In genomic region chr4:169200361-169201030, GRCh38 we compare ENCODE assay signal across 20 cellular contexts.
DNase-seq lines count a peak whose midpoint lies in the region; ATAC-seq, FAIRE-seq and TF ChIP-seq lines count a peak whose summit lies in the region.
"Had no signal": no experiment of that assay in that cellular context is flagged by ENCODE, and none has a peak within 500 bp of the region (broad histone marks: within the 10 kb centered on the region; RNA-seq: fewer than 3 reads in every experiment).

No MANE protein-coding gene starts in this region.

- H3K27ac ChIP-seq in osteoblast (ENCODE audit: low read depth, low read length) = peak overlapping the region; percentile 94
- H3K27ac ChIP-seq: parathyroid adenoma had no signal

- no peak overlapping the region for H3K4me3 Mint-ChIP-seq in Calu3 (ENCODE audit: low read depth, unreplicated experiment)
- H3K4me3 Mint-ChIP-seq: activated CD8-positive, alpha-beta memory T cell treated with anti-CD3 and anti-CD28 coated beads, Interleukin-2, amount 10 ng/mL, durations not matched to agents 7 days and 5 days; effector memory CD8-positive, alpha-beta T cell; naive B cell; T-helper 2 cell treated with Interferon-gamma antibody and Interleukin-4, amounts not matched to agents 5 μg/mL and 100 μg/mL, for 36 hours had no signal

- no TSS peak for BruUV-seq in Calu3 (replicated peaks; lab: Mats Ljungman, UMichigan)

- H3K27me3 ChIP-seq in adipocyte (replicated peaks; ENCODE audit: control insufficient read depth, insufficient read depth, low read length) (no peaks in the 10 kb centered on the region), osteoblast (ENCODE audit: insufficient read depth, low read length) (no peaks in the 10 kb centered on the region)

- DNase-seq in Calu3 = no peak
- DNase-seq in adipocyte (ENCODE audit: low read depth) = no peak
- DNase-seq in osteoblast (ENCODE audit: insufficient read length, low spot score, missing footprints) = no peak
- no peak for DNase-seq in activated T-cell treated with anti-CD3 and anti-CD28 coated beads, Interleukin-2, amount 50 U/mL, for 1 hour
- DNase-seq: activated CD8-positive, alpha-beta memory T cell treated with anti-CD3 and anti-CD28 coated beads, Interleukin-2, amount 10 ng/mL, durations not matched to agents 7 days and 5 days; activated effector memory CD4-positive, alpha-beta T cell treated with Interleukin-2 at 50 U/mL for 16 hours; AML-193; Caco-2; effector memory CD8-positive, alpha-beta T cell; naive B cell; NCI-H1105 treated with DMSO at 0.1 percent for 48 hours; NCI-H2107; stimulated activated CD4-positive, alpha-beta T cell treated with anti-CD3 and anti-CD28 coated beads, Interleukin-4, amount 100 ng/mL, for 1 hour had no signal

- peaks cover 98% of the 10 kb centered on the region for H3K79me2 ChIP-seq in osteoblast (ENCODE audit: insufficient read depth, low read length)
- H3K79me2 ChIP-seq: parathyroid adenoma had no signal

- H2AFZ ChIP-seq in osteoblast (ENCODE audit: low read length) = no peak overlapping the region
- H2AFZ ChIP-seq: parathyroid adenoma had no signal

- H3K27ac Mint-ChIP-seq in Calu3 (ENCODE audit: unreplicated experiment) = peak overlapping the region; percentile 74
- H3K27ac Mint-ChIP-seq: activated CD8-positive, alpha-beta memory T cell treated with anti-CD3 and anti-CD28 coated beads, Interleukin-2, amount 10 ng/mL, durations not matched to agents 7 days and 5 days; effector memory CD8-positive, alpha-beta T cell; T-helper 2 cell treated with Interferon-gamma antibody and Interleukin-4, amounts not matched to agents 5 μg/mL and 100 μg/mL, for 36 hours had no signal

- CTCF ChIA-PET in Calu3 (lab: Charles Lee) = no interaction called here

- H3K4me1 ChIP-seq in adipocyte (ENCODE audit: control insufficient read depth, insufficient read depth, low read length) (peaks cover 58% of the 10 kb centered on the region), osteoblast (ENCODE audit: insufficient read depth, low read length) (peaks cover 52% of the 10 kb centered on the region)
- H3K4me1 ChIP-seq: parathyroid adenoma had no signal

- peaks cover 4% of the 10 kb centered on the region for H3K36me3 ChIP-seq in adipocyte (ENCODE audit: control insufficient read depth, insufficient read depth, low read length, severe bottlenecking)
- no peaks in the 10 kb centered on the region for H3K36me3 ChIP-seq in osteoblast (ENCODE audit: insufficient read depth, low read length)

- H3K4me2 ChIP-seq in osteoblast (ENCODE audit: insufficient read depth, low read length) = peak overlapping the region; percentile 67

- no peaks in the 10 kb centered on the region for H3K9me3 Mint-ChIP-seq in Calu3 (ENCODE audit: low read depth, unreplicated experiment)
- H3K9me3 Mint-ChIP-seq: effector memory CD8-positive, alpha-beta T cell; T-helper 2 cell treated with Interferon-gamma antibody and Interleukin-4, amounts not matched to agents 5 μg/mL and 100 μg/mL, for 36 hours had no signal

- H3K4me3 ChIP-seq in adipocyte (ENCODE audit: low read length) (peak overlapping the region; percentile 3), osteoblast (ENCODE audit: insufficient read depth, low read length) (no peak overlapping the region)

- intact Hi-C loops in Calu3 (cut with micrococcal nuclease; ENCODE audit: unreplicated experiment) = no loop called here

- H3K36me3 Mint-ChIP-seq in Calu3 (ENCODE audit: insufficient read depth, unreplicated experiment) = peaks cover 11% of the 10 kb centered on the region
- H3K36me3 Mint-ChIP-seq: activated CD8-positive, alpha-beta memory T cell treated with anti-CD3 and anti-CD28 coated beads, Interleukin-2, amount 10 ng/mL, durations not matched to agents 7 days and 5 days had no signal

- H3K9ac ChIP-seq in adipocyte (ENCODE audit: low read length) = peak overlapping the region; percentile 8
- H3K9ac ChIP-seq: parathyroid adenoma had no signal

- TF ChIP-seq CTCF in Calu3 (IDR thresholded peaks at IDR 0.05; ENCODE audit: unreplicated experiment) = no peak
- TF ChIP-seq CTCF in osteoblast (IDR thresholded peaks at IDR 0.05; ENCODE audit: extremely low read depth, low read depth, low read length) = no peak

- ATAC-seq in GM21576 (IDR thresholded peaks at IDR 0.05; ENCODE audit: unreplicated experiment) = no peak
- no peak for ATAC-seq in HG02885 (IDR thresholded peaks at IDR 0.05; ENCODE audit: poor library complexity, unreplicated experiment)
- no peak for ATAC-seq in HG03469 (IDR thresholded peaks at IDR 0.05; ENCODE audit: unreplicated experiment)
- ATAC-seq: activated CD8-positive, alpha-beta memory T cell treated with anti-CD3 and anti-CD28 coated beads, Interleukin-2, amount 10 ng/mL, durations not matched to agents 7 days and 5 days; effector memory CD8-positive, alpha-beta T cell had no signal

- H3K4me1 Mint-ChIP-seq in Calu3 (ENCODE audit: low read depth, unreplicated experiment) = peaks cover 45% of the 10 kb centered on the region
- H3K4me1 Mint-ChIP-seq: activated CD8-positive, alpha-beta memory T cell treated with anti-CD3 and anti-CD28 coated beads, Interleukin-2, amount 10 ng/mL, durations not matched to agents 7 days and 5 days had no signal

- no peaks in the 10 kb centered on the region for H3K27me3 Mint-ChIP-seq in Calu3 (ENCODE audit: unreplicated experiment)
- H3K27me3 Mint-ChIP-seq: naive B cell had no signal

- H3K9me3 ChIP-seq in adipocyte (ENCODE audit: control insufficient read depth, low read length) (no peaks in the 10 kb centered on the region), osteoblast (ENCODE audit: low read depth, low read length) (no peaks in the 10 kb centered on the region)
- H3K9me3 ChIP-seq: Caco-2 had no signal

- peaks cover 21% of the 10 kb centered on the region for H4K20me1 ChIP-seq in osteoblast (ENCODE audit: insufficient read depth, low read length)

- FAIRE-seq in islet of Langerhans (lab: Jason Lieb, UNC) = peak; percentile 58
- FAIRE-seq: GM12891 had no signal
